Comparison of ENCODE assay signal across 12 cellular contexts in the genomic region with DNA sequence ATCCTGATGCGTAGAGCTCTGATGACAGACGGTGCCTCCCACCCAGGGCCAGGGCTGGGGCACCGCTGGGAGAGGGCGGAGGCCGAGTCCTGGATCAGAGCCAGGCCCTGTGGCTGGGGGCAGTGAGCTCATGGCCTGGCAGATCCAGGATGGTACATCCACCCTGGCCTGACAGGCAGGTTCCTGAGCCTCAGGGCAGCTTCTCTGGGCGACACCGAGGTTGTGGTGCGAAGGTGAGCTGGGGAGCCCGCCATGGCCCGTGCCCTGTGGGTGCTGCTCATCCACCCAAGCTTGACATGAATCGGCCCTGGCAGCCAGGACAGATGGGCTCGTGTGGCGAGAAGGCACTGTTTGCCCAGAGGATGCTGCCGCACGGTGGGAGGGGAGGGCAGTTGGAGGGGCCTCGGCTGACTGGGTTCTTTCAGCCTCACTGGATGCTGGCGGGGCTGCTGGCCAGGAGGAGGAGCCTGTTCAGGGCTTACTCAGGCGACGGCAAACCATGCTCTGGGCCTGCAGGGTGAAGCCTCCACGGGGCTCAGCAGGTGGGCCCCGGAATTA. TPM values are rescaled to one million over a fixed set of nuclear protein-coding genes. Genes with fewer than 3 reads are reported as not detected.
A peak's percentile ranks its signal among the peaks of the same experiment; 100 is the strongest.
DNase-seq lines count a peak whose midpoint lies in the region; ATAC-seq and TF ChIP-seq lines count a peak whose summit lies in the region.
"Had no signal": no experiment of that assay in that cellular context is flagged by ENCODE, and none has a peak within 500 bp of the region (broad histone marks: within the 10 kb centered on the region; RNA-seq: fewer than 3 reads in every experiment).

No MANE protein-coding gene starts in this region.

- no peaks in the 10 kb centered on the region for H3K9me3 Mint-ChIP-seq in osteocyte (ENCODE audit: unreplicated experiment)
- H3K9me3 Mint-ChIP-seq in T-helper 2 cell treated with Interferon-gamma antibody and Interleukin-4, amounts not matched to agents 5 μg/mL and 100 μg/mL, for 36 hours, result no peaks in the 10 kb centered on the region
- no peaks in the 10 kb centered on the region for H3K9me3 Mint-ChIP-seq in stimulated activated effector memory CD8-positive, alpha-beta T cell treated with anti-CD3 and anti-CD28 coated beads, Interleukin-12 subunit alpha, Interleukin-12 subunit beta, amount 100 ng/mL, for 72 hours

- no peaks in the 10 kb centered on the region for H3K27me3 ChIP-seq in dorsolateral prefrontal cortex

- peak overlapping the region in 51 of 59 donors; percentile 8 to 88 (median 68) for H3K27ac ChIP-seq in dorsolateral prefrontal cortex
- H3K27ac ChIP-seq: upper lobe of right lung had no signal

- H3K4me1 Mint-ChIP-seq in osteocyte (ENCODE audit: unreplicated experiment), result peaks cover 25% of the 10 kb centered on the region
- no peaks in the 10 kb centered on the region for H3K4me1 Mint-ChIP-seq in T-helper 2 cell treated with Interferon-gamma antibody and Interleukin-4, amounts not matched to agents 5 μg/mL and 100 μg/mL, for 36 hours (ENCODE audit: low read depth)
- peaks cover 8% of the 10 kb centered on the region for H3K4me1 Mint-ChIP-seq in stimulated activated effector memory CD8-positive, alpha-beta T cell treated with anti-CD3 and anti-CD28 coated beads, Interleukin-12 subunit alpha, Interleukin-12 subunit beta, amount 100 ng/mL, for 72 hours

- TF ChIP-seq CTCF in dorsolateral prefrontal cortex (IDR thresholded peaks at IDR 0.05 in 54 of 56, conservative IDR thresholded peaks at IDR 0.05 in 2 of 56; ENCODE audit: low read depth in 1 of 56, partially characterized antibody in 56 of 56), result peak in 12 of 56 donors; percentile 14 to 36 (median 19)
- TF ChIP-seq CTCF in osteocyte (IDR thresholded peaks at IDR 0.05), result no peak

- ATAC-seq in activated CD4-positive, CD25-positive, alpha-beta regulatory T cell treated with anti-CD3 and anti-CD28 coated beads, Interleukin-2, amount 50 U/mL, for 24 hours, result no peak
- no peak for ATAC-seq in stimulated activated effector memory CD8-positive, alpha-beta T cell treated with anti-CD3 and anti-CD28 coated beads, Interleukin-12 subunit alpha, Interleukin-12 subunit beta, amount 100 ng/mL, for 72 hours
- ATAC-seq: upper lobe of right lung had no signal

- peak overlapping the region in 12 of 59 donors; percentile 0 to 34 (median 14) for H3K4me3 ChIP-seq in dorsolateral prefrontal cortex
- H3K4me3 ChIP-seq: upper lobe of right lung had no signal

- DNase-seq in DMS 273 treated with DMSO at 0.1 percent for 48 hours (lab: John Stamatoyannopoulos, UW) (peak; percentile 36), NCI-H2029 treated with DMSO at 0.1 percent for 48 hours (lab: John Stamatoyannopoulos, UW) (peak; percentile 24), dorsolateral prefrontal cortex (peak; percentile 69 to 85 (median 81)), osteocyte (ENCODE audit: extremely low spot score, unreplicated experiment) (no peak), NCI-H2081 treated with DMSO at 0.1 percent for 48 hours (lab: John Stamatoyannopoulos, UW) (no peak)
- DNase-seq in T-helper 2 cell treated with Interferon-gamma antibody and Interleukin-4, amounts not matched to agents 5 μg/mL and 100 μg/mL, for 36 hours (ENCODE audit: low spot score), result no peak
- no peak for DNase-seq in stimulated activated effector memory CD8-positive, alpha-beta T cell treated with anti-CD3 and anti-CD28 coated beads, Interleukin-12 subunit alpha, Interleukin-12 subunit beta, amount 100 ng/mL, for 72 hours (ENCODE audit: low spot score in 2 of 2)
- DNase-seq: amniotic stem cell, NCI-H1105, OCI-M1, upper lobe of right lung had no signal

- no peaks in the 10 kb centered on the region for H3K36me3 Mint-ChIP-seq in osteocyte (ENCODE audit: unreplicated experiment)
- no peaks in the 10 kb centered on the region for H3K36me3 Mint-ChIP-seq in T-helper 2 cell treated with Interferon-gamma antibody and Interleukin-4, amounts not matched to agents 5 μg/mL and 100 μg/mL, for 36 hours (ENCODE audit: low read depth)
- no peaks in the 10 kb centered on the region for H3K36me3 Mint-ChIP-seq in stimulated activated effector memory CD8-positive, alpha-beta T cell treated with anti-CD3 and anti-CD28 coated beads, Interleukin-12 subunit alpha, Interleukin-12 subunit beta, amount 100 ng/mL, for 72 hours

- peak overlapping the region; percentile 44 for H3K27ac Mint-ChIP-seq in osteocyte (ENCODE audit: unreplicated experiment)
- H3K27ac Mint-ChIP-seq in T-helper 2 cell treated with Interferon-gamma antibody and Interleukin-4, amounts not matched to agents 5 μg/mL and 100 μg/mL, for 36 hours, result no peak overlapping the region
- no peak overlapping the region for H3K27ac Mint-ChIP-seq in stimulated activated effector memory CD8-positive, alpha-beta T cell treated with anti-CD3 and anti-CD28 coated beads, Interleukin-12 subunit alpha, Interleukin-12 subunit beta, amount 100 ng/mL, for 72 hours

- H3K4me3 Mint-ChIP-seq in osteocyte (ENCODE audit: unreplicated experiment), result no peak overlapping the region
- no peak overlapping the region for H3K4me3 Mint-ChIP-seq in T-helper 2 cell treated with Interferon-gamma antibody and Interleukin-4, amounts not matched to agents 5 μg/mL and 100 μg/mL, for 36 hours
- no peak overlapping the region for H3K4me3 Mint-ChIP-seq in stimulated activated effector memory CD8-positive, alpha-beta T cell treated with anti-CD3 and anti-CD28 coated beads, Interleukin-12 subunit alpha, Interleukin-12 subunit beta, amount 100 ng/mL, for 72 hours

- intact Hi-C loops in dorsolateral prefrontal cortex (cut with DNase I), result no loop called here

- peaks cover 15% of the 10 kb centered on the region for H3K27me3 Mint-ChIP-seq in osteocyte (ENCODE audit: unreplicated experiment)
- H3K27me3 Mint-ChIP-seq in T-helper 2 cell treated with Interferon-gamma antibody and Interleukin-4, amounts not matched to agents 5 μg/mL and 100 μg/mL, for 36 hours (ENCODE audit: low read depth), result peaks cover 4% of the 10 kb centered on the region

RNA-seq across cellular contexts. Expression of gene LRTM2, which starts 16.6 kb away (rescaled TPM):
- total RNA-seq in dorsolateral prefrontal cortex, result 10 to 100 TPM in 119 of 120 experiments, 1 to 10 TPM in 1; 8.0 to 46.0 (median 27.9) TPM
- not detected in 2 replicates for total RNA-seq in osteocyte
- total RNA-seq: upper lobe of right lung had no signal

Comparison
In these comparisons a context has a peak if more than half of its experiments do, and no peak if none do; other contexts are left out.
1. DNase-seq: peak in DMS 273 treated with DMSO at 0.1 percent for 48 hours (single experiment), NCI-H2029 treated with DMSO at 0.1 percent for 48 hours (single experiment) and dorsolateral prefrontal cortex (10 of 10); none in osteocyte (single experiment), NCI-H2081 treated with DMSO at 0.1 percent for 48 hours (single experiment), T-helper 2 cell treated with Interferon-gamma antibody and Interleukin-4, amounts not matched to agents 5 μg/mL and 100 μg/mL, for 36 hours (single experiment) and stimulated activated effector memory CD8-positive, alpha-beta T cell treated with anti-CD3 and anti-CD28 coated beads, Interleukin-12 subunit alpha, Interleukin-12 subunit beta, amount 100 ng/mL, for 72 hours (0 of 2).